ENCODE assay signal across 1 cellular context in the genomic region with DNA sequence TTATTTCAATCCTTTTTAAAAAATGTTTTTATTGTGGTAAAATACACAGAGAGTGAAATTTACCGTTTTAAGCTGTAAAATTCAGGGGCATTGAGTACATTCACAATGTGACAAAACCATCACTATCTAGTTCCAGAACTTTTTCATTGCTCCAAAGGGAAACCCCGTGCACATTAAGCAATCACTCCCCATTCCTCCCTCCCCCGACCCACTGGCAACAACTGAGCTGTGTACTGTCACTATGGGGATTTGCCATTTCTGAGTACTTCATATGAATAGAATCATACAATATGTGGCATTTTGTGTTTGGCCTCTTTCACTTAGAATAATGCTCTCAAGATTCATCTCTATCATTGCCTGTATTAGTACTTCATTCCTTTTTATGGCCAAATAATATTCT.
TF ChIP-seq lines count a peak whose summit lies in the region.

No MANE protein-coding gene starts in this region.

TF ChIP-seq in GM23338, 12 proteins besides CTCF, POLR2A, EP300 and RAD21:
- TF ChIP-seq, protein P1, sequence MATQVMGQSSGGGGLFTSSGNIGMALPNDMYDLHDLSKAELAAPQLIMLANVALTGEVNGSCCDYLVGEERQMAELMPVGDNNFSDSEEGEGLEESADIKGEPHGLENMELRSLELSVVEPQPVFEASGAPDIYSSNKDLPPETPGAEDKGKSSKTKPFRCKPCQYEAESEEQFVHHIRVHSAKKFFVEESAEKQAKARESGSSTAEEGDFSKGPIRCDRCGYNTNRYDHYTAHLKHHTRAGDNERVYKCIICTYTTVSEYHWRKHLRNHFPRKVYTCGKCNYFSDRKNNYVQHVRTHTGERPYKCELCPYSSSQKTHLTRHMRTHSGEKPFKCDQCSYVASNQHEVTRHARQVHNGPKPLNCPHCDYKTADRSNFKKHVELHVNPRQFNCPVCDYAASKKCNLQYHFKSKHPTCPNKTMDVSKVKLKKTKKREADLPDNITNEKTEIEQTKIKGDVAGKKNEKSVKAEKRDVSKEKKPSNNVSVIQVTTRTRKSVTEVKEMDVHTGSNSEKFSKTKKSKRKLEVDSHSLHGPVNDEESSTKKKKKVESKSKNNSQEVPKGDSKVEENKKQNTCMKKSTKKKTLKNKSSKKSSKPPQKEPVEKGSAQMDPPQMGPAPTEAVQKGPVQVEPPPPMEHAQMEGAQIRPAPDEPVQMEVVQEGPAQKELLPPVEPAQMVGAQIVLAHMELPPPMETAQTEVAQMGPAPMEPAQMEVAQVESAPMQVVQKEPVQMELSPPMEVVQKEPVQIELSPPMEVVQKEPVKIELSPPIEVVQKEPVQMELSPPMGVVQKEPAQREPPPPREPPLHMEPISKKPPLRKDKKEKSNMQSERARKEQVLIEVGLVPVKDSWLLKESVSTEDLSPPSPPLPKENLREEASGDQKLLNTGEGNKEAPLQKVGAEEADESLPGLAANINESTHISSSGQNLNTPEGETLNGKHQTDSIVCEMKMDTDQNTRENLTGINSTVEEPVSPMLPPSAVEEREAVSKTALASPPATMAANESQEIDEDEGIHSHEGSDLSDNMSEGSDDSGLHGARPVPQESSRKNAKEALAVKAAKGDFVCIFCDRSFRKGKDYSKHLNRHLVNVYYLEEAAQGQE (IDR thresholded peaks at IDR 0.05; ENCODE audit: unreplicated experiment) = no peak
- TF ChIP-seq ZNF114 (CRISPR knock-in tag; IDR thresholded peaks at IDR 0.05) (no peak), CREB1 (CRISPR knock-in tag; IDR thresholded peaks at IDR 0.05; ENCODE audit: low read depth) (no peak), ZNF331 (CRISPR knock-in tag; IDR thresholded peaks at IDR 0.05; ENCODE audit: low read depth) (no peak), EZH2phosphoT487 (IDR thresholded peaks at IDR 0.05; ENCODE audit: unreplicated experiment) (no peak), STAT1 (IDR thresholded peaks at IDR 0.05; ENCODE audit: unreplicated experiment) (no peak), POLR2AphosphoS5 (IDR thresholded peaks at IDR 0.05; ENCODE audit: low read depth) (no peak), JUNB (IDR thresholded peaks at IDR 0.05; ENCODE audit: unreplicated experiment) (no peak), EZH2 (IDR thresholded peaks at IDR 0.05; ENCODE audit: low read depth, unreplicated experiment) (no peak), NANOG (IDR thresholded peaks at IDR 0.05; ENCODE audit: borderline replicate concordance) (no peak)
- TF ChIP-seq, protein P2, sequence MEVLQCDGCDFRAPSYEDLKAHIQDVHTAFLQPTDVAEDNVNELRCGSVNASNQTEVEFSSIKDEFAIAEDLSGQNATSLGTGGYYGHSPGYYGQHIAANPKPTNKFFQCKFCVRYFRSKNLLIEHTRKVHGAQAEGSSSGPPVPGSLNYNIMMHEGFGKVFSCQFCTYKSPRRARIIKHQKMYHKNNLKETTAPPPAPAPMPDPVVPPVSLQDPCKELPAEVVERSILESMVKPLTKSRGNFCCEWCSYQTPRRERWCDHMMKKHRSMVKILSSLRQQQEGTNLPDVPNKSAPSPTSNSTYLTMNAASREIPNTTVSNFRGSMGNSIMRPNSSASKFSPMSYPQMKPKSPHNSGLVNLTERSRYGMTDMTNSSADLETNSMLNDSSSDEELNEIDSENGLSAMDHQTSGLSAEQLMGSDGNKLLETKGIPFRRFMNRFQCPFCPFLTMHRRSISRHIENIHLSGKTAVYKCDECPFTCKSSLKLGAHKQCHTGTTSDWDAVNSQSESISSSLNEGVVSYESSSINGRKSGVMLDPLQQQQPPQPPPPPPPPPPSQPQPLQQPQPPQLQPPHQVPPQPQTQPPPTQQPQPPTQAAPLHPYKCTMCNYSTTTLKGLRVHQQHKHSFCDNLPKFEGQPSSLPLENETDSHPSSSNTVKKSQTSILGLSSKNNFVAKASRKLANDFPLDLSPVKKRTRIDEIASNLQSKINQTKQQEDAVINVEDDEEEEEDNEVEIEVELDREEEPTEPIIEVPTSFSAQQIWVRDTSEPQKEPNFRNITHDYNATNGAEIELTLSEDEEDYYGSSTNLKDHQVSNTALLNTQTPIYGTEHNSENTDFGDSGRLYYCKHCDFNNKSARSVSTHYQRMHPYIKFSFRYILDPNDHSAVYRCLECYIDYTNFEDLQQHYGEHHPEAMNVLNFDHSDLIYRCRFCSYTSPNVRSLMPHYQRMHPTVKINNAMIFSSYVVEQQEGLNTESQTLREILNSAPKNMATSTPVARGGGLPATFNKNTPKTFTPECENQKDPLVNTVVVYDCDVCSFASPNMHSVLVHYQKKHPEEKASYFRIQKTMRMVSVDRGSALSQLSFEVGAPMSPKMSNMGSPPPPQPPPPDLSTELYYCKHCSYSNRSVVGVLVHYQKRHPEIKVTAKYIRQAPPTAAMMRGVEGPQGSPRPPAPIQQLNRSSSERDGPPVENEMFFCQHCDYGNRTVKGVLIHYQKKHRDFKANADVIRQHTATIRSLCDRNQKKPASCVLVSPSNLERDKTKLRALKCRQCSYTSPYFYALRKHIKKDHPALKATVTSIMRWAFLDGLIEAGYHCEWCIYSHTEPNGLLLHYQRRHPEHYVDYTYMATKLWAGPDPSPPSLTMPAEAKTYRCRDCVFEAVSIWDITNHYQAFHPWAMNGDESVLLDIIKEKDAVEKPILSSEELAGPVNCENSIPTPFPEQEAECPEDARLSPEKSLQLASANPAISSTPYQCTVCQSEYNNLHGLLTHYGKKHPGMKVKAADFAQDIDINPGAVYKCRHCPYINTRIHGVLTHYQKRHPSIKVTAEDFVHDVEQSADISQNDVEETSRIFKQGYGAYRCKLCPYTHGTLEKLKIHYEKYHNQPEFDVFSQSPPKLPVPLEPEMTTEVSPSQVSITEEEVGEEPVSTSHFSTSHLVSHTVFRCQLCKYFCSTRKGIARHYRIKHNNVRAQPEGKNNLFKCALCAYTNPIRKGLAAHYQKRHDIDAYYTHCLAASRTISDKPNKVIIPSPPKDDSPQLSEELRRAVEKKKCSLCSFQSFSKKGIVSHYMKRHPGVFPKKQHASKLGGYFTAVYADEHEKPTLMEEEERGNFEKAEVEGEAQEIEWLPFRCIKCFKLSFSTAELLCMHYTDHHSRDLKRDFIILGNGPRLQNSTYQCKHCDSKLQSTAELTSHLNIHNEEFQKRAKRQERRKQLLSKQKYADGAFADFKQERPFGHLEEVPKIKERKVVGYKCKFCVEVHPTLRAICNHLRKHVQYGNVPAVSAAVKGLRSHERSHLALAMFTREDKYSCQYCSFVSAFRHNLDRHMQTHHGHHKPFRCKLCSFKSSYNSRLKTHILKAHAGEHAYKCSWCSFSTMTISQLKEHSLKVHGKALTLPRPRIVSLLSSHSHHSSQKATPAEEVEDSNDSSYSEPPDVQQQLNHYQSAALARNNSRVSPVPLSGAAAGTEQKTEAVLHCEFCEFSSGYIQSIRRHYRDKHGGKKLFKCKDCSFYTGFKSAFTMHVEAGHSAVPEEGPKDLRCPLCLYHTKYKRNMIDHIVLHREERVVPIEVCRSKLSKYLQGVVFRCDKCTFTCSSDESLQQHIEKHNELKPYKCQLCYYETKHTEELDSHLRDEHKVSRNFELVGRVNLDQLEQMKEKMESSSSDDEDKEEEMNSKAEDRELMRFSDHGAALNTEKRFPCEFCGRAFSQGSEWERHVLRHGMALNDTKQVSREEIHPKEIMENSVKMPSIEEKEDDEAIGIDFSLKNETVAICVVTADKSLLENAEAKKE (CRISPR knock-in tag; IDR thresholded peaks at IDR 0.05) = no peak
- TF ChIP-seq, protein P3, sequence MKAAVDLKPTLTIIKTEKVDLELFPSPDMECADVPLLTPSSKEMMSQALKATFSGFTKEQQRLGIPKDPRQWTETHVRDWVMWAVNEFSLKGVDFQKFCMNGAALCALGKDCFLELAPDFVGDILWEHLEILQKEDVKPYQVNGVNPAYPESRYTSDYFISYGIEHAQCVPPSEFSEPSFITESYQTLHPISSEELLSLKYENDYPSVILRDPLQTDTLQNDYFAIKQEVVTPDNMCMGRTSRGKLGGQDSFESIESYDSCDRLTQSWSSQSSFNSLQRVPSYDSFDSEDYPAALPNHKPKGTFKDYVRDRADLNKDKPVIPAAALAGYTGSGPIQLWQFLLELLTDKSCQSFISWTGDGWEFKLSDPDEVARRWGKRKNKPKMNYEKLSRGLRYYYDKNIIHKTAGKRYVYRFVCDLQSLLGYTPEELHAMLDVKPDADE (IDR thresholded peaks at IDR 0.05) = no peak
